18 cellular contexts compared by ENCODE assay signal in genomic region chr20:19099586-19100555, GRCh38.
"Had no signal": no experiment of that assay in that cellular context is flagged by ENCODE, and none has a peak within 500 bp of the region (broad histone marks: within the 10 kb centered on the region; RNA-seq: fewer than 3 reads in every experiment).

No MANE protein-coding gene starts in this region.

- H3K27me3 ChIP-seq: esophagus squamous epithelium, neural progenitor cell, pancreas had no signal

- H3K36me3 Mint-ChIP-seq: activated naive CD8-positive, alpha-beta T cell treated with anti-CD3 and anti-CD28 coated beads for 36 hours; neural progenitor cell; stimulated activated naive B cell treated with anti-CD40 and anti-IgM and Interleukin-4, amounts not matched to agents 10 μg/mL and 1 μg/mL and 100 μg/mL, for 72 hours had no signal

- H3K36me3 ChIP-seq: esophagus squamous epithelium, lower lobe of right lung, neural progenitor cell, pancreas had no signal

- H3K4me3 ChIP-seq: esophagus squamous epithelium, lower lobe of right lung, neural progenitor cell, pancreas had no signal

- H3K9me3 Mint-ChIP-seq: activated CD4-positive, alpha-beta memory T cell treated with anti-CD3 and anti-CD28 coated beads, Interleukin-2, amount 10 ng/mL, durations not matched to agents 7 days and 5 days; activated T-helper 17 cell treated with anti-CD3 and anti-CD28 coated beads, Interleukin-2, amount 50 U/mL, for 72 hours; neural progenitor cell; stimulated activated naive B cell treated with anti-CD40 and anti-IgM and Interleukin-4, amounts not matched to agents 10 μg/mL and 1 μg/mL and 100 μg/mL, for 72 hours had no signal

- H3K4me1 Mint-ChIP-seq: activated CD4-positive, alpha-beta memory T cell treated with anti-CD3 and anti-CD28 coated beads, Interleukin-2, amount 10 ng/mL, durations not matched to agents 7 days and 5 days; activated naive CD8-positive, alpha-beta T cell treated with anti-CD3 and anti-CD28 coated beads for 36 hours; activated T-helper 17 cell treated with anti-CD3 and anti-CD28 coated beads, Interleukin-2, amount 50 U/mL, for 72 hours; stimulated activated naive B cell treated with anti-CD40 and anti-IgM and Interleukin-4, amounts not matched to agents 10 μg/mL and 1 μg/mL and 100 μg/mL, for 72 hours had no signal

- DNase-seq: activated CD4-positive, alpha-beta memory T cell treated with anti-CD3 and anti-CD28 coated beads, Interleukin-2, amount 10 ng/mL, durations not matched to agents 7 days and 5 days; activated CD4-positive, alpha-beta T cell treated with anti-CD3 and anti-CD28 coated beads for 48 hours; activated CD4-positive, CD25-positive, alpha-beta regulatory T cell; activated naive CD4-positive, alpha-beta T cell; activated naive CD8-positive, alpha-beta T cell treated with anti-CD3 and anti-CD28 coated beads for 36 hours; activated T-cell treated with anti-CD3 and anti-CD28 coated beads, Interleukin-2, amount 50 U/mL, for 1 hour; amniotic stem cell; effector memory CD8-positive, alpha-beta T cell; esophagus squamous epithelium; hippocampal formation; islet precursor cell; lower lobe of right lung; pancreas; stimulated activated naive B cell treated with anti-CD40 and anti-IgM and Interleukin-4, amounts not matched to agents 10 μg/mL and 1 μg/mL and 100 μg/mL, for 72 hours; T-helper 1 cell; T-helper 9 cell had no signal

- H3K9me3 ChIP-seq: esophagus squamous epithelium, lower lobe of right lung, pancreas had no signal

- H3K4me3 Mint-ChIP-seq: activated CD4-positive, alpha-beta memory T cell treated with anti-CD3 and anti-CD28 coated beads, Interleukin-2, amount 10 ng/mL, durations not matched to agents 7 days and 5 days; activated naive CD8-positive, alpha-beta T cell treated with anti-CD3 and anti-CD28 coated beads for 36 hours; activated T-helper 17 cell treated with anti-CD3 and anti-CD28 coated beads, Interleukin-2, amount 50 U/mL, for 72 hours; effector memory CD8-positive, alpha-beta T cell; neural progenitor cell; stimulated activated naive B cell treated with anti-CD40 and anti-IgM and Interleukin-4, amounts not matched to agents 10 μg/mL and 1 μg/mL and 100 μg/mL, for 72 hours had no signal

- H3K27ac Mint-ChIP-seq: activated CD4-positive, alpha-beta memory T cell treated with anti-CD3 and anti-CD28 coated beads, Interleukin-2, amount 10 ng/mL, durations not matched to agents 7 days and 5 days; activated naive CD8-positive, alpha-beta T cell treated with anti-CD3 and anti-CD28 coated beads for 36 hours; activated T-helper 17 cell treated with anti-CD3 and anti-CD28 coated beads, Interleukin-2, amount 50 U/mL, for 72 hours; effector memory CD8-positive, alpha-beta T cell; neural progenitor cell; stimulated activated naive B cell treated with anti-CD40 and anti-IgM and Interleukin-4, amounts not matched to agents 10 μg/mL and 1 μg/mL and 100 μg/mL, for 72 hours had no signal

- H3K27ac ChIP-seq: esophagus squamous epithelium, lower lobe of right lung, neural progenitor cell, pancreas had no signal

- ATAC-seq: activated T-helper 17 cell treated with anti-CD3 and anti-CD28 coated beads, Interleukin-2, amount 50 U/mL, for 72 hours; effector memory CD8-positive, alpha-beta T cell; pancreas had no signal

- H3K4me1 ChIP-seq: esophagus squamous epithelium, lower lobe of right lung, pancreas had no signal

- H3K27me3 Mint-ChIP-seq: activated CD4-positive, alpha-beta memory T cell treated with anti-CD3 and anti-CD28 coated beads, Interleukin-2, amount 10 ng/mL, durations not matched to agents 7 days and 5 days; activated naive CD8-positive, alpha-beta T cell treated with anti-CD3 and anti-CD28 coated beads for 36 hours; effector memory CD8-positive, alpha-beta T cell; stimulated activated naive B cell treated with anti-CD40 and anti-IgM and Interleukin-4, amounts not matched to agents 10 μg/mL and 1 μg/mL and 100 μg/mL, for 72 hours had no signal
